Comparison of ENCODE assay signal across 17 cellular contexts in the genomic region with DNA sequence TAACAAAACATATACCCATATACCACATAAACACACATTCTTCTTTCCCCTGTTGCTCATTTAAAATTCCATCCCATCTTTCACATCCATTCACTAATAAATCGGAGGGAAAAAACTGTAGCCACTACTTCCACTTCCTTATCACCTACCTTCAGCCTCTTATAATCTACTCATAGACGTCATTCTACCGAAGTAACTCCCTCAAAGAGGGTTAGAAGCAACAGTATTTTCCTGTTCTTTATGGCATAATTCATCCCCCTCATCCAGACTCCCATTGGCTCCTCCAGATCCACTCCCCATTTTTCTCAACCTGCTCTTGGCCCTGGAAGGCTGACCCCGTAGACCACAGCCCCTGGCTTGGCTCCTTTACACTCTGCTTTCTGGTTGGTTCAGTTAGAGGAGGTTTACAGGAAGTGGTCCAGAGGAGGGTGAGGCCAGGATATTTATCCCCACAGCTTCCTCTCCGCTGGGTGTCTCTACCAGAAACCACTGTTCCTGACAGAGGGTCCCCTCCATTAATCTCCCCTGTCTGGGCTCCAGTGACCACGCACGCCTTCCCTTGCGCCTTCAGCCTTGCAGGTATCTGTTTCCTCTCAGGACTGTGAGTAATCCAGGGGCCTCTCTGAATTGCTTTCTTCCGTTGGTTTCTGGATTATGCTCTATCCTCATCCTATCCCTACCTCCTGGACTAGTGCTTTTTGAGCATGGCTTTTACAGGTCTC. TPM values are rescaled to one million over a fixed set of nuclear protein-coding genes. Genes with fewer than 3 reads are reported as not detected.
A peak's percentile ranks its signal among the peaks of the same experiment; 100 is the strongest.
DNase-seq lines count a peak whose midpoint lies in the region; ATAC-seq and TF ChIP-seq lines count a peak whose summit lies in the region.
"Had no signal": no experiment of that assay in that cellular context is flagged by ENCODE, and none has a peak within 500 bp of the region (broad histone marks: within the 10 kb centered on the region; RNA-seq: fewer than 3 reads in every experiment).

No MANE protein-coding gene starts in this region.

- POLR2A ChIA-PET in CD4-positive, alpha-beta T cell (lab: Charles Lee): interaction anchor here (1.0 kb wide), 1 partner anchor 8 kb away, joined by 3 read pairs; no protein-coding TSS in a partner anchor
- POLR2A ChIA-PET in WTC11 (lab: Charles Lee): no interaction called here

- no peak overlapping the region for H3K9ac ChIP-seq in mesendoderm (ENCODE audit: low read length)

- H3K36me3 Mint-ChIP-seq in CD4-positive, alpha-beta T cell (ENCODE audit: low read depth): no peaks in the 10 kb centered on the region
- H3K36me3 Mint-ChIP-seq in WTC11: peaks cover 6% of the 10 kb centered on the region

- no peak overlapping the region for H2BK15ac ChIP-seq in mesendoderm (replicated peaks; ENCODE audit: low read depth)

- H3K27ac ChIP-seq in CD4-positive, alpha-beta T cell (ENCODE audit: low read depth, low read length): no peak overlapping the region
- no peak overlapping the region for H3K27ac ChIP-seq in mesendoderm (ENCODE audit: low read depth, low read length)
- H3K27ac ChIP-seq: C4-2B, left lung, SJSA1 had no signal

- intact Hi-C loops in CD4-positive, alpha-beta T cell (cut with DNase I, micrococcal nuclease): no loop called here

- H3K4me3 Mint-ChIP-seq in CD4-positive, alpha-beta T cell: no peak overlapping the region
- no peak overlapping the region for H3K4me3 Mint-ChIP-seq in WTC11
- H3K4me3 Mint-ChIP-seq: HFFc6 had no signal

- H3K4me1 ChIP-seq in mesendoderm (ENCODE audit: control insufficient read depth, low read depth, low read length): no peaks in the 10 kb centered on the region
- H3K4me1 ChIP-seq: SJSA1 had no signal

- H3K4me1 Mint-ChIP-seq in CD4-positive, alpha-beta T cell (ENCODE audit: low read depth): peaks cover 16% of the 10 kb centered on the region
- H3K4me1 Mint-ChIP-seq in WTC11: peaks cover 50% of the 10 kb centered on the region

- no peaks in the 10 kb centered on the region for H3K79me1 ChIP-seq in mesendoderm (ENCODE audit: low read length)

- no peaks in the 10 kb centered on the region for H3K9me3 ChIP-seq in CD4-positive, alpha-beta T cell (ENCODE audit: control insufficient read depth, low read length)
- H3K9me3 ChIP-seq: left lung, MG63, SJSA1 had no signal

- 100% methylated on average over 1 of the region's 9 CpGs for WGBS in mesendoderm (ENCODE audit: extremely low coverage, insufficient coverage, low lambda C conversion rate)

- H3K79me2 ChIP-seq in mesendoderm (ENCODE audit: control insufficient read depth, insufficient read depth, low read length): no peaks in the 10 kb centered on the region

- peak overlapping the region; percentile 33 for H3K4me3 ChIP-seq in Jurkat, Clone E6-1 (ENCODE audit: low read length)
- H3K4me3 ChIP-seq in mesendoderm (ENCODE audit: low read length): no peak overlapping the region
- H3K4me3 ChIP-seq: left lung, MG63, SJSA1 had no signal

- no peaks in the 10 kb centered on the region for H3K27me3 ChIP-seq in CD4-positive, alpha-beta T cell (ENCODE audit: control insufficient read depth, insufficient read depth, low read length)
- H3K27me3 ChIP-seq in mesendoderm (ENCODE audit: insufficient read depth, low read length, poor library complexity): no peaks in the 10 kb centered on the region
- H3K27me3 ChIP-seq: MG63 had no signal

- H2BK5ac ChIP-seq in mesendoderm (ENCODE audit: low read length): no peak overlapping the region

- H4K5ac ChIP-seq in mesendoderm (ENCODE audit: low read length): no peak overlapping the region

- no peak overlapping the region for H3K23ac ChIP-seq in mesendoderm (ENCODE audit: low read length)

- no peak overlapping the region for H4K8ac ChIP-seq in mesendoderm (ENCODE audit: low read depth, low read length)

- H3K18ac ChIP-seq in mesendoderm (ENCODE audit: low read length): peak overlapping the region; percentile 14

- CTCF ChIA-PET in CD4-positive, alpha-beta T cell (lab: Charles Lee): no interaction called here
- CTCF ChIA-PET in WTC11 (lab: Charles Lee): no interaction called here

- no peaks in the 10 kb centered on the region for H3K27me3 Mint-ChIP-seq in CD4-positive, alpha-beta T cell
- no peaks in the 10 kb centered on the region; the same call in 1 of the 2 replicates for H3K27me3 Mint-ChIP-seq in WTC11 (ENCODE audit: low read depth)

- peak; percentile 59 for ATAC-seq in CD4-positive, alpha-beta T cell (ENCODE audit: poor library complexity)
- ATAC-seq in WTC11 (peak; percentile 56), HG03196 (IDR thresholded peaks at IDR 0.05; ENCODE audit: unreplicated experiment) (no peak), HG02885 (IDR thresholded peaks at IDR 0.05; ENCODE audit: poor library complexity, unreplicated experiment) (no peak)
- ATAC-seq: left lung, sciatic nerve had no signal

- no peaks in the 10 kb centered on the region for H3K36me3 ChIP-seq in mesendoderm (ENCODE audit: control insufficient read depth, insufficient read depth, low read length)
- H3K36me3 ChIP-seq: left lung, MG63, SJSA1 had no signal

- H3K56ac ChIP-seq in mesendoderm (ENCODE audit: low read length): no peak overlapping the region

- H3K9me3 Mint-ChIP-seq in CD4-positive, alpha-beta T cell: no peaks in the 10 kb centered on the region
- H3K9me3 Mint-ChIP-seq in WTC11: peaks cover 7% of the 10 kb centered on the region

- no peak for DNase-seq in CD4-positive, alpha-beta T cell
- DNase-seq in Jurkat, Clone E6-1 (ENCODE audit: low read depth, low spot score): peak; percentile 54
- no peak for DNase-seq in WTC11 (ENCODE audit: low spot score)
- DNase-seq in mesendoderm: no peak
- no peak for DNase-seq in NCI-H2081 (lab: John Stamatoyannopoulos, UW)
- DNase-seq in epidermal melanocyte (ENCODE audit: insufficient read length, low spot score): no peak
- DNase-seq: activated CD4-positive, alpha-beta T cell treated with anti-CD3 and anti-CD28 coated beads, Interleukin-2, amount 50 U/mL, for 4 hours; HFFc6; left lung; MG63; NK-92 treated with Interleukin-12 subunit alpha and Interleukin-12 subunit beta, amount 100 ng/mL, for 24 hours; stimulated activated naive CD4-positive, alpha-beta T cell treated with Interleukin-2 at 50 U/mL for 16 hours had no signal

- no peak overlapping the region for H3K4me2 ChIP-seq in mesendoderm (ENCODE audit: low read length)

- no peak overlapping the region for H2BK120ac ChIP-seq in mesendoderm (ENCODE audit: low read depth, low read length)

- H3K27ac Mint-ChIP-seq in CD4-positive, alpha-beta T cell: no peak overlapping the region
- no peak overlapping the region for H3K27ac Mint-ChIP-seq in WTC11
- H3K27ac Mint-ChIP-seq: HFFc6 had no signal

- TF ChIP-seq CTCF in CD4-positive, alpha-beta T cell (IDR thresholded peaks at IDR 0.05): no peak
- no peak for TF ChIP-seq CTCF in WTC11 (IDR thresholded peaks at IDR 0.05)

- no peak overlapping the region for H3K4ac ChIP-seq in mesendoderm (ENCODE audit: low read depth, low read length)

- no peak overlapping the region for H2AK5ac ChIP-seq in mesendoderm (ENCODE audit: low read length)

TF ChIP-seq in WTC11, 78 proteins besides CTCF, POLR2A, EP300 and RAD21 (continues in another document):
- TF ChIP-seq ZBTB21 (CRISPR knock-in tag; IDR thresholded peaks at IDR 0.05; ENCODE audit: borderline replicate concordance) (no peak), OVOL2 (CRISPR knock-in tag; IDR thresholded peaks at IDR 0.05; ENCODE audit: borderline replicate concordance) (no peak), NFE2L1 (CRISPR knock-in tag; IDR thresholded peaks at IDR 0.05) (no peak)
- TF ChIP-seq, protein P1, sequence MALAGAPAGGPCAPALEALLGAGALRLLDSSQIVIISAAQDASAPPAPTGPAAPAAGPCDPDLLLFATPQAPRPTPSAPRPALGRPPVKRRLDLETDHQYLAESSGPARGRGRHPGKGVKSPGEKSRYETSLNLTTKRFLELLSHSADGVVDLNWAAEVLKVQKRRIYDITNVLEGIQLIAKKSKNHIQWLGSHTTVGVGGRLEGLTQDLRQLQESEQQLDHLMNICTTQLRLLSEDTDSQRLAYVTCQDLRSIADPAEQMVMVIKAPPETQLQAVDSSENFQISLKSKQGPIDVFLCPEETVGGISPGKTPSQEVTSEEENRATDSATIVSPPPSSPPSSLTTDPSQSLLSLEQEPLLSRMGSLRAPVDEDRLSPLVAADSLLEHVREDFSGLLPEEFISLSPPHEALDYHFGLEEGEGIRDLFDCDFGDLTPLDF (CRISPR knock-in tag; IDR thresholded peaks at IDR 0.05): no peak
- TF ChIP-seq, protein P2, sequence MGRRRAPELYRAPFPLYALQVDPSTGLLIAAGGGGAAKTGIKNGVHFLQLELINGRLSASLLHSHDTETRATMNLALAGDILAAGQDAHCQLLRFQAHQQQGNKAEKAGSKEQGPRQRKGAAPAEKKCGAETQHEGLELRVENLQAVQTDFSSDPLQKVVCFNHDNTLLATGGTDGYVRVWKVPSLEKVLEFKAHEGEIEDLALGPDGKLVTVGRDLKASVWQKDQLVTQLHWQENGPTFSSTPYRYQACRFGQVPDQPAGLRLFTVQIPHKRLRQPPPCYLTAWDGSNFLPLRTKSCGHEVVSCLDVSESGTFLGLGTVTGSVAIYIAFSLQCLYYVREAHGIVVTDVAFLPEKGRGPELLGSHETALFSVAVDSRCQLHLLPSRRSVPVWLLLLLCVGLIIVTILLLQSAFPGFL (CRISPR knock-in tag; IDR thresholded peaks at IDR 0.05; ENCODE audit: borderline replicate concordance): no peak
- TF ChIP-seq, protein P3, sequence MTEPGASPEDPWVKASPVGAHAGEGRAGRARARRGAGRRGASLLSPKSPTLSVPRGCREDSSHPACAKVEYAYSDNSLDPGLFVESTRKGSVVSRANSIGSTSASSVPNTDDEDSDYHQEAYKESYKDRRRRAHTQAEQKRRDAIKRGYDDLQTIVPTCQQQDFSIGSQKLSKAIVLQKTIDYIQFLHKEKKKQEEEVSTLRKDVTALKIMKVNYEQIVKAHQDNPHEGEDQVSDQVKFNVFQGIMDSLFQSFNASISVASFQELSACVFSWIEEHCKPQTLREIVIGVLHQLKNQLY (CRISPR knock-in tag; IDR thresholded peaks at IDR 0.05): no peak
- TF ChIP-seq, protein P4, sequence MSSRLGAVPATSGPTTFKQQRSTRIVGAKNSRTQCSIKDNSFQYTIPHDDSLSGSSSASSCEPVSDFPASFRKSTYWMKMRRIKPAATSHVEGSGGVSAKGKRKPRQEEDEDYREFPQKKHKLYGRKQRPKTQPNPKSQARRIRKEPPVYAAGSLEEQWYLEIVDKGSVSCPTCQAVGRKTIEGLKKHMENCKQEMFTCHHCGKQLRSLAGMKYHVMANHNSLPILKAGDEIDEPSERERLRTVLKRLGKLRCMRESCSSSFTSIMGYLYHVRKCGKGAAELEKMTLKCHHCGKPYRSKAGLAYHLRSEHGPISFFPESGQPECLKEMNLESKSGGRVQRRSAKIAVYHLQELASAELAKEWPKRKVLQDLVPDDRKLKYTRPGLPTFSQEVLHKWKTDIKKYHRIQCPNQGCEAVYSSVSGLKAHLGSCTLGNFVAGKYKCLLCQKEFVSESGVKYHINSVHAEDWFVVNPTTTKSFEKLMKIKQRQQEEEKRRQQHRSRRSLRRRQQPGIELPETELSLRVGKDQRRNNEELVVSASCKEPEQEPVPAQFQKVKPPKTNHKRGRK (CRISPR knock-in tag; IDR thresholded peaks at IDR 0.05; ENCODE audit: borderline replicate concordance): no peak

RNA-seq across cellular contexts. Expression of a gene that starts 46.2 kb away (rescaled TPM):
- total RNA-seq in CD4-positive, alpha-beta T cell: under 1 TPM; 0.39 to 0.55 TPM
- polyA plus RNA-seq in Jurkat, Clone E6-1 (2012; ENCODE audit: insufficient read depth, insufficient read length): not detected
- total RNA-seq in WTC11 (2021): 3.6 to 4.5 TPM (median 4.1 TPM) in 3 replicates
- polyA plus RNA-seq in mesendoderm (2013, experiment 1 of 2): 1.7 TPM
- polyA plus RNA-seq in mesendoderm (2013, experiment 2 of 2): 1.3 TPM

Comparison
In these comparisons a context has a peak if more than half of its experiments do, and no peak if none do; other contexts are left out.
1. ATAC-seq: peak in CD4-positive, alpha-beta T cell (single experiment) and WTC11 (single experiment); none in HG03196 (single experiment) and HG02885 (single experiment).